10 cellular contexts compared by ENCODE assay signal in the genomic region with DNA sequence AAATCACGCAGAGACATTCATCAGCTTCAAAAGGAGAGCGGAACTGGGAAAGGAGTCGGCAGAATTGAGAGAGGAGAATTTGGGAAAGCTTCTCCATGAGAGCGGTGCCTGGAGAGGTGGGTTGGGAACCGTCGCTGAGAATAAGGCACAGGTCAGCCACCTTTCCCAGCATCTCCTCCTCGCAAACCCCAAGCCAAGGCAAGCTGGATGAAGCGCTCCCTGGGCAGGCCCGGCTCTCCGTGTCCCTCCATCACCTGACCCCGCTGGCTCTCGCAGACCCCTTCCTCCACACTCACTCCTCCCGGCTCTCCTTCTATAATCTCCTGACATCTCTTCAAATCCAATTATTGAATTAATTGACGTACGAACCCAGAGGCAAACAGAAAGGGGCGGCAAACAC. TPM values are rescaled to one million over a fixed set of nuclear protein-coding genes. Genes with fewer than 3 reads are reported as not detected.
DNase-seq lines count a peak whose midpoint lies in the region; ATAC-seq and TF ChIP-seq lines count a peak whose summit lies in the region.
"Had no signal": no experiment of that assay in that cellular context is flagged by ENCODE, and none has a peak within 500 bp of the region (broad histone marks: within the 10 kb centered on the region; RNA-seq: fewer than 3 reads in every experiment).

No MANE protein-coding gene starts in this region.

- no peak for ATAC-seq in Right ventricle myocardium superior (ENCODE audit: poor library complexity)
- no peak for ATAC-seq in activated naive CD8-positive, alpha-beta T cell treated with anti-CD3 and anti-CD28 coated beads, Interleukin-2, amount 10 ng/mL, durations not matched to agents 7 days and 5 days (ENCODE audit: low read depth)
- ATAC-seq in GM21528 (IDR thresholded peaks at IDR 0.05; ENCODE audit: low FRiP score, unreplicated experiment) = no peak

- TF ChIP-seq EP300 in suprapubic skin (IDR thresholded peaks at IDR 0.05) = no peak

- H3K27ac Mint-ChIP-seq in activated naive CD8-positive, alpha-beta T cell treated with anti-CD3 and anti-CD28 coated beads, Interleukin-2, amount 10 ng/mL, durations not matched to agents 7 days and 5 days = no peak overlapping the region

- H3K9me3 Mint-ChIP-seq in activated naive CD8-positive, alpha-beta T cell treated with anti-CD3 and anti-CD28 coated beads, Interleukin-2, amount 10 ng/mL, durations not matched to agents 7 days and 5 days = no peaks in the 10 kb centered on the region

- intact Hi-C loops in Right ventricle myocardium superior (cut with DNase I) = no loop called here

- peaks cover 23% of the 10 kb centered on the region for H3K4me1 Mint-ChIP-seq in activated naive CD8-positive, alpha-beta T cell treated with anti-CD3 and anti-CD28 coated beads, Interleukin-2, amount 10 ng/mL, durations not matched to agents 7 days and 5 days

- H3K27me3 ChIP-seq in cardiac muscle cell (peaks cover 96% of the 10 kb centered on the region), suprapubic skin (peaks cover 66% of the 10 kb centered on the region)

- TF ChIP-seq CTCF in cardiac muscle cell (IDR thresholded peaks at IDR 0.05; ENCODE audit: low read depth, low read length) = no peak
- TF ChIP-seq CTCF in suprapubic skin (IDR thresholded peaks at IDR 0.05) = no peak

- H3K4me1 ChIP-seq in cardiac muscle cell (ENCODE audit: low read depth) (peaks cover 8% of the 10 kb centered on the region), suprapubic skin (peaks cover 27% of the 10 kb centered on the region)

- POLR2A ChIA-PET in activated naive CD8-positive, alpha-beta T cell treated with anti-CD3 and anti-CD28 coated beads, Interleukin-2, amount 10 ng/mL, durations not matched to agents 7 days and 5 days (lab: Charles Lee) = interaction anchor here (0.5 to 1.6 kb wide), 2 partner anchors 13 to 24 kb away, joined by 3 read pairs; no protein-coding TSS in a partner anchor

- TF ChIP-seq POLR2A in suprapubic skin (IDR thresholded peaks at IDR 0.05) = no peak

- peak overlapping the region; percentile 76 for H3K4me3 Mint-ChIP-seq in activated naive CD8-positive, alpha-beta T cell treated with anti-CD3 and anti-CD28 coated beads, Interleukin-2, amount 10 ng/mL, durations not matched to agents 7 days and 5 days

- no peaks in the 10 kb centered on the region for H3K9me3 ChIP-seq in cardiac muscle cell (ENCODE audit: low read depth)
- no peaks in the 10 kb centered on the region for H3K9me3 ChIP-seq in suprapubic skin
- H3K9me3 ChIP-seq: tibial nerve had no signal

- peaks cover 74% of the 10 kb centered on the region for H3K27me3 Mint-ChIP-seq in activated naive CD8-positive, alpha-beta T cell treated with anti-CD3 and anti-CD28 coated beads, Interleukin-2, amount 10 ng/mL, durations not matched to agents 7 days and 5 days

- DNase-seq in cardiac muscle cell (ENCODE audit: low read depth in 1 of 2, low spot score in 1 of 2) (no peak), Right ventricle myocardium superior (no peak), left kidney (ENCODE audit: low read depth, low spot score) (peak; percentile 28), suprapubic skin (ENCODE audit: low spot score in 2 of 2) (no peak), COR-L47 (lab: John Stamatoyannopoulos, UW) (no peak), midbrain (lab: John Stamatoyannopoulos, UW) (no peak)
- DNase-seq in activated naive CD8-positive, alpha-beta T cell treated with anti-CD3 and anti-CD28 coated beads, Interleukin-2, amount 10 ng/mL, durations not matched to agents 7 days and 5 days = no peak

- H3K4me3 ChIP-seq in cardiac muscle cell (peak overlapping the region; percentile 20), suprapubic skin (peak overlapping the region; percentile 45)

- 64% methylated on average over 16 of the region's 16 CpGs for WGBS in suprapubic skin

- no peaks in the 10 kb centered on the region for H3K36me3 Mint-ChIP-seq in activated naive CD8-positive, alpha-beta T cell treated with anti-CD3 and anti-CD28 coated beads, Interleukin-2, amount 10 ng/mL, durations not matched to agents 7 days and 5 days

- H3K27ac ChIP-seq in cardiac muscle cell (no peak overlapping the region), suprapubic skin (no peak overlapping the region)
- H3K27ac ChIP-seq: tibial nerve had no signal

- H3K36me3 ChIP-seq in cardiac muscle cell (no peaks in the 10 kb centered on the region), suprapubic skin (no peaks in the 10 kb centered on the region)
- H3K36me3 ChIP-seq: tibial nerve had no signal

RNA-seq across cellular contexts. Expression of gene ATP5MC2, which starts 18.9 kb away (rescaled TPM):
- total RNA-seq in cardiac muscle cell (703 and 923 TPM in 2 replicates), Right ventricle myocardium superior (569 TPM), suprapubic skin (100 to 1,000 TPM; 232 to 381 (median 315) TPM)
- 703 and 802 TPM in 2 replicates for polyA plus RNA-seq in cardiac muscle cell
- 100 to 1,000 TPM; 226 to 241 TPM for total RNA-seq in activated naive CD8-positive, alpha-beta T cell treated with anti-CD3 and anti-CD28 coated beads, Interleukin-2, amount 10 ng/mL, durations not matched to agents 7 days and 5 days

RNA-seq across cellular contexts. Expression of gene CALCOCO1, which starts 32.5 kb away (rescaled TPM):
- total RNA-seq in cardiac muscle cell (116 and 187 TPM in 2 replicates), Right ventricle myocardium superior (179 TPM), suprapubic skin (100 to 1,000 TPM; 287 to 729 (median 317) TPM)
- 128 and 176 TPM in 2 replicates for polyA plus RNA-seq in cardiac muscle cell
- 10 to 100 TPM; 83.6 to 91.1 TPM for total RNA-seq in activated naive CD8-positive, alpha-beta T cell treated with anti-CD3 and anti-CD28 coated beads, Interleukin-2, amount 10 ng/mL, durations not matched to agents 7 days and 5 days

RNA-seq across cellular contexts. Expression of gene CISTR, which starts 57.0 kb away (rescaled TPM):
- total RNA-seq in cardiac muscle cell (not detected in 2 replicates), Right ventricle myocardium superior (0.83 TPM), suprapubic skin (not detected)
- 0.34 and 0.55 TPM in 2 replicates for polyA plus RNA-seq in cardiac muscle cell
- total RNA-seq in activated naive CD8-positive, alpha-beta T cell treated with anti-CD3 and anti-CD28 coated beads, Interleukin-2, amount 10 ng/mL, durations not matched to agents 7 days and 5 days = not detected
- total RNA-seq: T-helper 1 cell treated with Interleukin-12 subunit alpha and Interleukin-12 subunit beta and Interleukin-4 antibody, amounts not matched to agents 30 ng/mL and 1 ng/mL, for 36 hours; tibial nerve had no signal
